In the genomic region with DNA sequence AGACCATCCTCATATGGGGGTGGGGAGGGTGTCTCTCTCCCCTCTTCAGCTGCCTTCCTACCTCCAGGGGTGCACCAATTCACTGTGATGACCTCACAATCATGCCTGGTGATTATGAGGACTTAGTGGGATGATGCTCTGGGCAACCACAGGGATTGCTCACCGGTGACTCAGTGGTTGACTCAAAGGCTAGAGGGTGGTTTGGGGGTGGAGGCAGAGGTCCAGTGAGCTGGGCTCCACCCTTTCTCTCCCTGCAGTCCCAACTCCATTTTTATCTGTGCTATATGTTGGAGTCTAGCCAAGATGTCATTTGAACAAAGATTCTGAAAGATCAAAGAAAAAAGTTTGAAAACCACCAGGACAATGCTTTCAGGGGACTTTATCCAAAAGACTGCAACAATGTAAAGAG, we compare ENCODE assay signal across 1 cellular context.
TF ChIP-seq lines count a peak whose summit lies in the region.

No MANE protein-coding gene starts in this region.

TF ChIP-seq in HEK293, 187 proteins besides CTCF, POLR2A, EP300 and RAD21 (continued from another document and continues in another):
- TF ChIP-seq ZSCAN18 (tag by site-specific recombination; IDR thresholded peaks at IDR 0.05) (no peak), ZNF140 (tag by site-specific recombination; IDR thresholded peaks at IDR 0.05) (no peak), KLF1 (tag by site-specific recombination; IDR thresholded peaks at IDR 0.05) (peak; percentile 74), ZNF510 (tag by site-specific recombination; IDR thresholded peaks at IDR 0.05; ENCODE audit: insufficient replicate concordance) (no peak), ZNF558 (tag by site-specific recombination; IDR thresholded peaks at IDR 0.05) (peak; percentile 74), ZNF654 (tag by site-specific recombination; IDR thresholded peaks at IDR 0.05; ENCODE audit: low read depth) (no peak), ZBTB17 (tag by site-specific recombination; IDR thresholded peaks at IDR 0.05) (no peak), ZNF610 (tag by site-specific recombination; IDR thresholded peaks at IDR 0.05; ENCODE audit: borderline replicate concordance) (no peak), SP7 (tag by site-specific recombination; IDR thresholded peaks at IDR 0.05) (peak; percentile 98), ZNF324 (tag by site-specific recombination; IDR thresholded peaks at IDR 0.05) (peak; percentile 91), ZNF580 (tag by site-specific recombination; IDR thresholded peaks at IDR 0.05) (no peak), ZNF174 (tag by site-specific recombination; IDR thresholded peaks at IDR 0.05) (no peak), ZNF26 (tag by site-specific recombination; IDR thresholded peaks at IDR 0.05) (no peak), GLI4 (tag by site-specific recombination; IDR thresholded peaks at IDR 0.05) (no peak), ZNF19 (tag by site-specific recombination; IDR thresholded peaks at IDR 0.05; ENCODE audit: low read depth) (no peak), ZNF571 (tag by site-specific recombination; IDR thresholded peaks at IDR 0.05) (no peak), ZNF155 (tag by site-specific recombination; IDR thresholded peaks at IDR 0.05) (no peak), ZNF202 (tag by site-specific recombination; IDR thresholded peaks at IDR 0.05; ENCODE audit: borderline replicate concordance) (no peak), ZNF2 (tag by site-specific recombination; IDR thresholded peaks at IDR 0.05) (peak; percentile 63; the same call in 1 of the 2 replicates), ZNF24 (tag by site-specific recombination; IDR thresholded peaks at IDR 0.05) (peak; percentile 95), TCF7L2 (IDR thresholded peaks at IDR 0.05; ENCODE audit: borderline replicate concordance, low read depth, low read length) (no peak), ZNF658 (tag by site-specific recombination; IDR thresholded peaks at IDR 0.05) (no peak), ELK4 (IDR thresholded peaks at IDR 0.05; ENCODE audit: borderline replicate concordance, low read depth, low read length) (no peak), HOXD13 (CRISPR knock-in tag; IDR thresholded peaks at IDR 0.05; ENCODE audit: borderline replicate concordance) (peak; percentile 57; the same call in 1 of the 2 replicates), ZNF623 (tag by site-specific recombination; IDR thresholded peaks at IDR 0.05) (no peak), ZNF629 (tag by site-specific recombination; IDR thresholded peaks at IDR 0.05) (peak; percentile 99), ZNF18 (tag by site-specific recombination; IDR thresholded peaks at IDR 0.05) (no peak), ZBTB44 (tag by site-specific recombination; IDR thresholded peaks at IDR 0.05) (no peak), ZEB2 (tag by site-specific recombination; IDR thresholded peaks at IDR 0.05) (peak; percentile 98), PBX3 (CRISPR knock-in tag; IDR thresholded peaks at IDR 0.05) (no peak), ZNF501 (tag by site-specific recombination; IDR thresholded peaks at IDR 0.05) (no peak), ZBTB21 (tag by site-specific recombination; IDR thresholded peaks at IDR 0.05) (peak; percentile 99), ZNF341 (tag by site-specific recombination; IDR thresholded peaks at IDR 0.05; ENCODE audit: low read depth) (no peak), ZXDB (tag by site-specific recombination; IDR thresholded peaks at IDR 0.05) (peak; percentile 80), ZNF677 (tag by site-specific recombination; IDR thresholded peaks at IDR 0.05) (no peak), ZNF777 (tag by site-specific recombination; IDR thresholded peaks at IDR 0.05; ENCODE audit: borderline replicate concordance) (no peak), ZNF792 (tag by site-specific recombination; IDR thresholded peaks at IDR 0.05) (no peak), ZFP69B (tag by site-specific recombination; IDR thresholded peaks at IDR 0.05) (peak; percentile 74; the same call in 1 of the 2 replicates), ZIC2 (tag by site-specific recombination; IDR thresholded peaks at IDR 0.05) (peak; percentile 72), ZNF366 (tag by site-specific recombination; conservative IDR thresholded peaks at IDR 0.05) (peak; percentile 93), GLIS2 (tag by site-specific recombination; IDR thresholded peaks at IDR 0.05) (peak; percentile 89), YY1 (tag by site-specific recombination; IDR thresholded peaks at IDR 0.05) (no peak), ZNF37A (tag by site-specific recombination; IDR thresholded peaks at IDR 0.05) (no peak), ZNF660 (tag by site-specific recombination; IDR thresholded peaks at IDR 0.05) (peak; percentile 95), PRDM1 (tag by site-specific recombination; IDR thresholded peaks at IDR 0.05) (0 out of 2 replicates have a peak, but pooled peaks have one; percentile 6), GLI2 (tag by site-specific recombination; IDR thresholded peaks at IDR 0.05; ENCODE audit: borderline replicate concordance, low read depth) (peak; percentile 52; the same call in 1 of the 2 replicates), ZNF549 (tag by site-specific recombination; IDR thresholded peaks at IDR 0.05) (no peak), ZNF248 (tag by site-specific recombination; IDR thresholded peaks at IDR 0.05) (no peak), ZBTB1 (tag by site-specific recombination; IDR thresholded peaks at IDR 0.05) (no peak), ZNF473 (tag by site-specific recombination; IDR thresholded peaks at IDR 0.05) (no peak), ZNF704 (tag by site-specific recombination; IDR thresholded peaks at IDR 0.05) (no peak)
- TF ChIP-seq, protein P1, sequence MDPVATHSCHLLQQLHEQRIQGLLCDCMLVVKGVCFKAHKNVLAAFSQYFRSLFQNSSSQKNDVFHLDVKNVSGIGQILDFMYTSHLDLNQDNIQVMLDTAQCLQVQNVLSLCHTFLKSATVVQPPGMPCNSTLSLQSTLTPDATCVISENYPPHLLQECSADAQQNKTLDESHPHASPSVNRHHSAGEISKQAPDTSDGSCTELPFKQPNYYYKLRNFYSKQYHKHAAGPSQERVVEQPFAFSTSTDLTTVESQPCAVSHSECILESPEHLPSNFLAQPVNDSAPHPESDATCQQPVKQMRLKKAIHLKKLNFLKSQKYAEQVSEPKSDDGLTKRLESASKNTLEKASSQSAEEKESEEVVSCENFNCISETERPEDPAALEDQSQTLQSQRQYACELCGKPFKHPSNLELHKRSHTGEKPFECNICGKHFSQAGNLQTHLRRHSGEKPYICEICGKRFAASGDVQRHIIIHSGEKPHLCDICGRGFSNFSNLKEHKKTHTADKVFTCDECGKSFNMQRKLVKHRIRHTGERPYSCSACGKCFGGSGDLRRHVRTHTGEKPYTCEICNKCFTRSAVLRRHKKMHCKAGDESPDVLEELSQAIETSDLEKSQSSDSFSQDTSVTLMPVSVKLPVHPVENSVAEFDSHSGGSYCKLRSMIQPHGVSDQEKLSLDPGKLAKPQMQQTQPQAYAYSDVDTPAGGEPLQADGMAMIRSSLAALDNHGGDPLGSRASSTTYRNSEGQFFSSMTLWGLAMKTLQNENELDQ (tag by site-specific recombination; IDR thresholded peaks at IDR 0.05; ENCODE audit: low read depth) = no peak
- TF ChIP-seq, protein P2, sequence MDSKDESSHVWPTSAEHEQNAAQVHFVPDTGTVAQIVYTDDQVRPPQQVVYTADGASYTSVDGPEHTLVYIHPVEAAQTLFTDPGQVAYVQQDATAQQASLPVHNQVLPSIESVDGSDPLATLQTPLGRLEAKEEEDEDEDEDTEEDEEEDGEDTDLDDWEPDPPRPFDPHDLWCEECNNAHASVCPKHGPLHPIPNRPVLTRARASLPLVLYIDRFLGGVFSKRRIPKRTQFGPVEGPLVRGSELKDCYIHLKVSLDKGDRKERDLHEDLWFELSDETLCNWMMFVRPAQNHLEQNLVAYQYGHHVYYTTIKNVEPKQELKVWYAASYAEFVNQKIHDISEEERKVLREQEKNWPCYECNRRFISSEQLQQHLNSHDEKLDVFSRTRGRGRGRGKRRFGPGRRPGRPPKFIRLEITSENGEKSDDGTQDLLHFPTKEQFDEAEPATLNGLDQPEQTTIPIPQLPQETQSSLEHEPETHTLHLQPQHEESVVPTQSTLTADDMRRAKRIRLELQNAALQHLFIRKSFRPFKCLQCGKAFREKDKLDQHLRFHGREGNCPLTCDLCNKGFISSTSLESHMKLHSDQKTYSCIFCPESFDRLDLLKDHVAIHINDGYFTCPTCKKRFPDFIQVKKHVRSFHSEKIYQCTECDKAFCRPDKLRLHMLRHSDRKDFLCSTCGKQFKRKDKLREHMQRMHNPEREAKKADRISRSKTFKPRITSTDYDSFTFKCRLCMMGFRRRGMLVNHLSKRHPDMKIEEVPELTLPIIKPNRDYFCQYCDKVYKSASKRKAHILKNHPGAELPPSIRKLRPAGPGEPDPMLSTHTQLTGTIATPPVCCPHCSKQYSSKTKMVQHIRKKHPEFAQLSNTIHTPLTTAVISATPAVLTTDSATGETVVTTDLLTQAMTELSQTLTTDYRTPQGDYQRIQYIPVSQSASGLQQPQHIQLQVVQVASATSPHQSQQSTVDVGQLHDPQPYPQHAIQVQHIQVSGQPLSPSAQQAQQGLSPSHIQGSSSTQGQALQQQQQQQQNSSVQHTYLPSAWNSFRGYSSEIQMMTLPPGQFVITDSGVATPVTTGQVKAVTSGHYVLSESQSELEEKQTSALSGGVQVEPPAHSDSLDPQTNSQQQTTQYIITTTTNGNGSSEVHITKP (tag by site-specific recombination; IDR thresholded peaks at IDR 0.05) = peak; percentile 95
